8 cellular contexts compared by ENCODE assay signal in genomic region chr9:89497181-89497963, GRCh38. TPM values are rescaled to one million over a fixed set of nuclear protein-coding genes. Genes with fewer than 3 reads are reported as not detected.
DNase-seq lines count a peak whose midpoint lies in the region; ATAC-seq and TF ChIP-seq lines count a peak whose summit lies in the region.

No MANE protein-coding gene starts in this region.

- DNase-seq in 8988T, result peak; percentile 49
- DNase-seq in body of pancreas, result peak in 2 of 4 donors; percentile 33 to 46
- peak; percentile 58 for DNase-seq in islet precursor cell
- no peak for DNase-seq in NCI-H1436 (lab: John Stamatoyannopoulos, UW)

- WGBS in body of pancreas, 2 donors, result 1 to 3% methylated on average over 34 to 38 of the region's 68 CpGs

- H3K4me1 ChIP-seq in body of pancreas (peaks cover 14% of the 10 kb centered on the region), subcutaneous abdominal adipose tissue (ENCODE audit: control insufficient read depth in 5 of 5, insufficient read depth in 5 of 5, low read length in 5 of 5) (peaks cover 0 to 25% (median 12%) of the 10 kb centered on the region in 5 donors)

- peak overlapping the region in 3 of 4 donors; percentile 13 to 74 (median 67) for H3K27ac ChIP-seq in body of pancreas
- H3K27ac ChIP-seq in subcutaneous abdominal adipose tissue (ENCODE audit: low read depth, low read length), result no peak overlapping the region

- in situ Hi-C loops in GM18951 (cut with MboI; ENCODE audit: low sequenced_read_pairs, unreplicated experiment), result no loop called here

- TF ChIP-seq CTCF in body of pancreas (IDR thresholded peaks at IDR 0.05), result no peak

- peak overlapping the region in 2 of 5 donors; percentile 14 to 24 for H3K9ac ChIP-seq in subcutaneous abdominal adipose tissue (ENCODE audit: low read length in 5 of 5)

- H3K4me3 ChIP-seq in body of pancreas, result peak overlapping the region; percentile 37 to 70
- H3K4me3 ChIP-seq in subcutaneous abdominal adipose tissue (ENCODE audit: low read depth in 1 of 5, low read length in 5 of 5), result peak overlapping the region; percentile 48 to 66 (median 58)

- intact Hi-C loops in body of pancreas (cut with DNase I), result no loop called here

- ATAC-seq in body of pancreas (peak; percentile 43), HG03159 (IDR thresholded peaks at IDR 0.05; ENCODE audit: unreplicated experiment) (no peak)

- H3K27me3 ChIP-seq in body of pancreas (no peaks in the 10 kb centered on the region), subcutaneous abdominal adipose tissue (ENCODE audit: control insufficient read depth in 5 of 5, insufficient read depth in 4 of 5, low read length in 5 of 5) (peaks cover 0 to 6% (median 3%) of the 10 kb centered on the region in 5 donors)

- H3K9me3 ChIP-seq in body of pancreas, result no peaks in the 10 kb centered on the region
- H3K9me3 ChIP-seq in subcutaneous abdominal adipose tissue (ENCODE audit: control insufficient read depth in 5 of 5, low read length in 5 of 5), result no peaks in the 10 kb centered on the region

- H3K36me3 ChIP-seq in body of pancreas (replicated peaks in 1 of 2; ENCODE audit: insufficient read depth in 1 of 2, low read depth in 2 of 2) (no peaks in the 10 kb centered on the region), subcutaneous abdominal adipose tissue (ENCODE audit: control insufficient read depth in 5 of 5, insufficient read depth in 5 of 5, low read length in 5 of 5) (no peaks in the 10 kb centered on the region)

- no peak for TF ChIP-seq EP300 in Ishikawa (IDR thresholded peaks at IDR 0.05; ENCODE audit: borderline replicate concordance)

- TF ChIP-seq POLR2A in GM18951 (IDR thresholded peaks at IDR 0.05; ENCODE audit: extremely low read depth, insufficient read depth, insufficient read length), result peak; percentile 37
- TF ChIP-seq POLR2A in body of pancreas (IDR thresholded peaks at IDR 0.05), result no peak

- no peak for TF ChIP-seq RAD21 in Ishikawa (IDR thresholded peaks at IDR 0.05; ENCODE audit: low read depth)

TF ChIP-seq in Ishikawa, 13 proteins besides CTCF, POLR2A, EP300 and RAD21:
- TF ChIP-seq ZBTB7A (IDR thresholded peaks at IDR 0.05; ENCODE audit: low read depth) (peak; percentile 98), YY1 (IDR thresholded peaks at IDR 0.05; ENCODE audit: low read depth) (no peak), TAF1 (IDR thresholded peaks at IDR 0.05; ENCODE audit: low read depth) (no peak), MAX (IDR thresholded peaks at IDR 0.05) (no peak), CEBPB (IDR thresholded peaks at IDR 0.05) (no peak), EGR1 (IDR thresholded peaks at IDR 0.05) (0 out of 2 replicates have a peak, but pooled peaks have one; percentile 21), USF1 (IDR thresholded peaks at IDR 0.05) (no peak), TCF12 (IDR thresholded peaks at IDR 0.05; ENCODE audit: low read depth) (peak; percentile 31; the same call in 1 of the 2 replicates), CREB1 (IDR thresholded peaks at IDR 0.05; ENCODE audit: low read depth) (no peak), FOXM1 (IDR thresholded peaks at IDR 0.05; ENCODE audit: borderline replicate concordance, low read depth) (no peak), NFIC (IDR thresholded peaks at IDR 0.05) (no peak), REST (IDR thresholded peaks at IDR 0.05; ENCODE audit: low read depth) (no peak), TEAD4 (IDR thresholded peaks at IDR 0.05) (no peak)

RNA-seq across cellular contexts. Expression of gene SEMA4D, which starts 0.5 kb away (rescaled TPM):
- 10 to 100 TPM; 15.6 to 18.1 TPM for total RNA-seq in body of pancreas
